15 cellular contexts compared by ENCODE assay signal in the genomic region with DNA sequence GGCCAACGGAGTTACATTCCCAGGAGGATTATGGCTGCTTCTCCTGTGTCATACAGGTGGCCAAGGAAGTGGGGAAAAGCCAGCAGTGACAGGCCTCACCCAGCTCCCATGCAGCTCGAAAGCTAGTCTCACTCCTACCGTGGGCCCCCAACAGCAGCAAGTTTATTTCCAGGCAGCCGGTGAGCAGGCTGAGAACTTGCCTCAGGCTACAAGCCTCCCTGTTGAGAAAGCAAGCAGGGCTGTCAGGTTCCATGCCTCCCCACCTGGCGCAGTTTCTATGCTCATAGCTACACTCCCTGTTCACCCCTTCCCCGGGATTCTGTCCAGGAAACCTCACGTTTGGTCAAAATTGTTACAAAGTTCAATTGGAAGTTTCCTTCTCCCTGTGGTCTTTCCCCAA. TPM values are rescaled to one million over a fixed set of nuclear protein-coding genes. Genes with fewer than 3 reads are reported as not detected.
A peak's percentile ranks its signal among the peaks of the same experiment; 100 is the strongest.
DNase-seq lines count a peak whose midpoint lies in the region; ATAC-seq and TF ChIP-seq lines count a peak whose summit lies in the region.
"Had no signal": no experiment of that assay in that cellular context is flagged by ENCODE, and none has a peak within 500 bp of the region (broad histone marks: within the 10 kb centered on the region; RNA-seq: fewer than 3 reads in every experiment).

No MANE protein-coding gene starts in this region.

- H3K14ac ChIP-seq in neuronal stem cell (ENCODE audit: low read length) = peak overlapping the region; percentile 15

- H3K4me3 Mint-ChIP-seq in type B pancreatic cell = no peak overlapping the region
- H3K4me3 Mint-ChIP-seq in stimulated activated naive B cell treated with anti-CD40 and anti-IgM and Interleukin-4, amounts not matched to agents 10 μg/mL and 1 μg/mL and 100 μg/mL, for 72 hours = no peak overlapping the region
- H3K4me3 Mint-ChIP-seq: CD8-positive, alpha-beta memory T cell had no signal

- no peak overlapping the region for H3K18ac ChIP-seq in neuronal stem cell (ENCODE audit: low read length)

- H3K9me3 Mint-ChIP-seq in type B pancreatic cell = peaks cover 3% of the 10 kb centered on the region
- H3K9me3 Mint-ChIP-seq in stimulated activated naive B cell treated with anti-CD40 and anti-IgM and Interleukin-4, amounts not matched to agents 10 μg/mL and 1 μg/mL and 100 μg/mL, for 72 hours = peaks cover 0 to 2% of the 10 kb centered on the region in 2 donors

- H3K4me3 ChIP-seq in HEK293 (ENCODE audit: low read depth, low read length) (no peak overlapping the region), epithelial cell of esophagus (ENCODE audit: low read length) (no peak overlapping the region), neuronal stem cell (ENCODE audit: low read length in 2 of 2) (peak overlapping the region in 1 of 2 donors; percentile 51)
- H3K4me3 ChIP-seq: BLaER1, GM23248 had no signal

- no peak overlapping the region for H3K4ac ChIP-seq in neuronal stem cell (ENCODE audit: low read length)

- ATAC-seq in stimulated activated naive B cell treated with anti-CD40 and anti-IgM and Interleukin-4, amounts not matched to agents 10 μg/mL and 1 μg/mL and 100 μg/mL, for 72 hours (replicated peaks) = no peak
- ATAC-seq: HCT116 had no signal

- H3K4me2 ChIP-seq in neuronal stem cell (ENCODE audit: insufficient read depth, low read length, poor library complexity, severe bottlenecking) = no peak overlapping the region
- H3K4me2 ChIP-seq: BLaER1 had no signal

- no peak overlapping the region for H2BK120ac ChIP-seq in neuronal stem cell (ENCODE audit: low read depth, low read length)

- H3K27me3 ChIP-seq in neuronal stem cell (ENCODE audit: control insufficient read depth in 3 of 3, insufficient read depth in 3 of 3, low read depth in 1 of 3, low read length in 3 of 3) = no peaks in the 10 kb centered on the region
- H3K27me3 ChIP-seq: BLaER1 had no signal

- no peak overlapping the region for H2BK12ac ChIP-seq in neuronal stem cell (ENCODE audit: low read length)

- no peak overlapping the region for H3K9ac ChIP-seq in neuronal stem cell (ENCODE audit: low read depth, low read length, poor library complexity)
- H3K9ac ChIP-seq: BLaER1, GM23248 had no signal

- whole genome bisulfite sequencing in neuronal stem cell (ENCODE audit: extremely low coverage in 2 of 2, insufficient read length in 2 of 2, insufficient replicate concordance in 1 of 2), 2 donors = no CpG with 5 or more reads among the region's 7 CpGs

- no peak overlapping the region for H2BK5ac ChIP-seq in neuronal stem cell (ENCODE audit: low read length)

- H3K79me1 ChIP-seq in neuronal stem cell (ENCODE audit: low read depth, low read length) = no peaks in the 10 kb centered on the region

- H3K23ac ChIP-seq in neuronal stem cell (ENCODE audit: low read depth, low read length, poor library complexity) = no peak overlapping the region

- no peak overlapping the region for H2AFZ ChIP-seq in neuronal stem cell (ENCODE audit: low read length)
- H2AFZ ChIP-seq: GM23248 had no signal

- POLR2A ChIA-PET in HEK293 (lab: Yijun Ruan, JAX) = no interaction called here

- no peaks in the 10 kb centered on the region for H3K9me3 ChIP-seq in HEK293 (ENCODE audit: control insufficient read depth, insufficient read depth, low read depth, low read length)
- no peaks in the 10 kb centered on the region for H3K9me3 ChIP-seq in neuronal stem cell (replicated peaks in 1 of 2; ENCODE audit: control insufficient read depth in 2 of 2, insufficient read depth in 1 of 2, low read depth in 1 of 2, low read length in 2 of 2)

- H3K27ac Mint-ChIP-seq in type B pancreatic cell = no peak overlapping the region
- H3K27ac Mint-ChIP-seq in stimulated activated naive B cell treated with anti-CD40 and anti-IgM and Interleukin-4, amounts not matched to agents 10 μg/mL and 1 μg/mL and 100 μg/mL, for 72 hours = no peak overlapping the region
- H3K27ac Mint-ChIP-seq: CD8-positive, alpha-beta memory T cell had no signal

- H4K91ac ChIP-seq in neuronal stem cell (ENCODE audit: low read depth, low read length, poor library complexity) = no peak overlapping the region

- DNase-seq in NCI-H146 (lab: John Stamatoyannopoulos, UW) (peak; percentile 25), NCI-H146 treated with DMSO at 0.1 percent for 48 hours (lab: John Stamatoyannopoulos, UW; ENCODE audit: unreplicated experiment) (no peak), epithelial cell of esophagus (ENCODE audit: low read depth) (peak; percentile 52), neuronal stem cell (ENCODE audit: low spot score) (no peak), dermis blood vessel endothelial cell (no peak), type B pancreatic cell (ENCODE audit: extremely low spot score, unreplicated experiment) (no peak)
- no peak for DNase-seq in stimulated activated naive B cell treated with anti-CD40 and anti-IgM and Interleukin-4, amounts not matched to agents 10 μg/mL and 1 μg/mL and 100 μg/mL, for 72 hours
- DNase-seq: CD8-positive, alpha-beta memory T cell; GM23248; IMR-90 had no signal

- H3K36me3 ChIP-seq in HEK293 (ENCODE audit: control insufficient read depth in 2 of 2, insufficient read depth in 1 of 2, low read length in 2 of 2) (no peaks in the 10 kb centered on the region), neuronal stem cell (replicated peaks in 1 of 2; ENCODE audit: control insufficient read depth in 2 of 2, insufficient read depth in 2 of 2, low read length in 2 of 2) (no peaks in the 10 kb centered on the region)
- H3K36me3 ChIP-seq: BLaER1 had no signal

- H4K8ac ChIP-seq in neuronal stem cell (ENCODE audit: low read depth, low read length) = no peak overlapping the region

- CTCF ChIA-PET in HEK293 (lab: Yijun Ruan, JAX) = interaction anchor here (0.6 to 3.2 kb wide), 2 partner anchors 10 to 677 kb away, joined by 3 to 17 read pairs; no protein-coding TSS in a partner anchor

- H2BK15ac ChIP-seq in neuronal stem cell (ENCODE audit: low read length) = no peak overlapping the region

- H3K27me3 Mint-ChIP-seq in type B pancreatic cell = peaks cover 16% of the 10 kb centered on the region
- peaks cover 31 to 44% of the 10 kb centered on the region in 2 donors for H3K27me3 Mint-ChIP-seq in stimulated activated naive B cell treated with anti-CD40 and anti-IgM and Interleukin-4, amounts not matched to agents 10 μg/mL and 1 μg/mL and 100 μg/mL, for 72 hours
- H3K27me3 Mint-ChIP-seq: CD8-positive, alpha-beta memory T cell had no signal

- no peaks in the 10 kb centered on the region for H3K36me3 Mint-ChIP-seq in type B pancreatic cell
- H3K36me3 Mint-ChIP-seq in stimulated activated naive B cell treated with anti-CD40 and anti-IgM and Interleukin-4, amounts not matched to agents 10 μg/mL and 1 μg/mL and 100 μg/mL, for 72 hours = no peaks in the 10 kb centered on the region
- H3K36me3 Mint-ChIP-seq: CD8-positive, alpha-beta memory T cell had no signal

- no peak overlapping the region for H3K27ac ChIP-seq in HEK293 (ENCODE audit: extremely low read depth, low read depth, low read length)
- H3K27ac ChIP-seq in neuronal stem cell (replicated peaks; ENCODE audit: low read length) = no peak overlapping the region
- H3K27ac ChIP-seq: 22Rv1, BLaER1, GM23248 had no signal

- no peaks in the 10 kb centered on the region for H3K4me1 Mint-ChIP-seq in type B pancreatic cell (ENCODE audit: unreplicated experiment)
- no peaks in the 10 kb centered on the region for H3K4me1 Mint-ChIP-seq in stimulated activated naive B cell treated with anti-CD40 and anti-IgM and Interleukin-4, amounts not matched to agents 10 μg/mL and 1 μg/mL and 100 μg/mL, for 72 hours
- H3K4me1 Mint-ChIP-seq: CD8-positive, alpha-beta memory T cell had no signal

- H3K4me1 ChIP-seq in HEK293 (ENCODE audit: control insufficient read depth, insufficient read depth, low read length) (no peaks in the 10 kb centered on the region), neuronal stem cell (ENCODE audit: control insufficient read depth in 2 of 2, insufficient read depth in 1 of 2, low read depth in 1 of 2, low read length in 2 of 2) (peaks cover 0 to 2% of the 10 kb centered on the region in 2 donors)
- H3K4me1 ChIP-seq: BLaER1 had no signal

- H2AK5ac ChIP-seq in neuronal stem cell (ENCODE audit: low read depth, low read length) = no peak overlapping the region

- TF ChIP-seq CTCF in HEK293 (tag by site-specific recombination; IDR thresholded peaks at IDR 0.05) (no peak), epithelial cell of esophagus (IDR thresholded peaks at IDR 0.05; ENCODE audit: insufficient read depth, low read depth, low read length, missing control alignments) (no peak), type B pancreatic cell (conservative IDR thresholded peaks at IDR 0.05) (no peak)

TF ChIP-seq in HEK293, 187 proteins besides CTCF, POLR2A, EP300 and RAD21:
- TF ChIP-seq ZNF473 (tag by site-specific recombination; IDR thresholded peaks at IDR 0.05) (no peak), KLF10 (tag by site-specific recombination; IDR thresholded peaks at IDR 0.05) (no peak), ZIC2 (tag by site-specific recombination; IDR thresholded peaks at IDR 0.05) (peak; percentile 40; the same call in 1 of the 2 replicates)
- TF ChIP-seq, protein P1, sequence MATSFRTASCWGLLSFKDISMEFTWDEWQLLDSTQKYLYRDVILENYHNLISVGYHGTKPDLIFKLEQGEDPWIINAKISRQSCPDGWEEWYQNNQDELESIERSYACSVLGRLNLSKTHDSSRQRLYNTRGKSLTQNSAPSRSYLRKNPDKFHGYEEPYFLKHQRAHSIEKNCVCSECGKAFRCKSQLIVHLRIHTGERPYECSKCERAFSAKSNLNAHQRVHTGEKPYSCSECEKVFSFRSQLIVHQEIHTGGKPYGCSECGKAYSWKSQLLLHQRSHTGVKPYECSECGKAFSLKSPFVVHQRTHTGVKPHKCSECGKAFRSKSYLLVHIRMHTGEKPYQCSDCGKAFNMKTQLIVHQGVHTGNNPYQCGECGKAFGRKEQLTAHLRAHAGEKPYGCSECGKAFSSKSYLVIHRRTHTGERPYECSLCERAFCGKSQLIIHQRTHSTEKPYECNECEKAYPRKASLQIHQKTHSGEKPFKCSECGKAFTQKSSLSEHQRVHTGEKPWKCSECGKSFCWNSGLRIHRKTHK (tag by site-specific recombination; IDR thresholded peaks at IDR 0.05) = no peak

RNA-seq across cellular contexts. Expression of gene DNAH5, which starts 27.5 kb away (rescaled TPM):
- 0.84 TPM for polyA plus RNA-seq in neuronal stem cell (2013, experiment 1 of 2)
- 0.83 TPM for polyA plus RNA-seq in neuronal stem cell (2013, experiment 2 of 2)
- total RNA-seq in dermis blood vessel endothelial cell = 0.17 and 0.33 TPM in 2 replicates
- 0.43 and 1.2 TPM in 2 replicates for total RNA-seq in type B pancreatic cell (ENCODE audit: low replicate concordance)
- total RNA-seq: A673; CD8-positive, alpha-beta memory T cell had no signal
- polyA plus RNA-seq: CD8-positive, alpha-beta memory T cell had no signal

Comparison
In these comparisons a context has a peak if more than half of its experiments do, and no peak if none do; other contexts are left out.
1. DNase-seq: peak in NCI-H146 (single experiment) and epithelial cell of esophagus (single experiment); none in NCI-H146 treated with DMSO at 0.1 percent for 48 hours (single experiment), neuronal stem cell (single experiment), dermis blood vessel endothelial cell (single experiment), type B pancreatic cell (single experiment) and stimulated activated naive B cell treated with anti-CD40 and anti-IgM and Interleukin-4, amounts not matched to agents 10 μg/mL and 1 μg/mL and 100 μg/mL, for 72 hours (single experiment).